14 cellular contexts compared by ENCODE assay signal in the genomic region with DNA sequence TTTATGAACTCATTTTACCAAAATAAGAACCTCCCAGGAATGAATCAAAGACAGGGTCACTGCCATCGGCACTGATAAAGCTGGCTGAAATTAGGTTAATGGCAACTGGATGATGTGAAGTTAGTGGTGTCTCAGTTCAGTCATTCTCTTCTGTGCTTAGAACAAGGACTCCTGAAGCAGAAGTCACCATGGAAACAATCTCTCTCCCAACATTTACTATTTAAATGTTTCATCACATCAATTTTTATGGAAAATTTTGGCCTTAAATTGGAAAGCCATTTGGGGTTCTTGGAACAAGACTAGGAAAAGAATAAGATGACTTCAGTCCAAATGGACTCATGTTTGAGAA. TPM values are rescaled to one million over a fixed set of nuclear protein-coding genes. Genes with fewer than 3 reads are reported as not detected.
A peak's percentile ranks its signal among the peaks of the same experiment; 100 is the strongest.
DNase-seq lines count a peak whose midpoint lies in the region; ATAC-seq and TF ChIP-seq lines count a peak whose summit lies in the region.
"Had no signal": no experiment of that assay in that cellular context is flagged by ENCODE, and none has a peak within 500 bp of the region (broad histone marks: within the 10 kb centered on the region; RNA-seq: fewer than 3 reads in every experiment).

No MANE protein-coding gene starts in this region.

- H3K4me1 ChIP-seq in ascending aorta (peaks cover 3 to 13% of the 10 kb centered on the region in 2 donors), right cardiac atrium (ENCODE audit: control insufficient read depth, insufficient read depth, low read length) (peaks cover 6% of the 10 kb centered on the region)

- no peaks in the 10 kb centered on the region for H3K36me3 ChIP-seq in ascending aorta

- ATAC-seq in right cardiac atrium (peak; percentile 42 to 72), omental fat pad (ENCODE audit: low FRiP score) (no peak)
- no peak for ATAC-seq in stimulated activated naive B cell treated with anti-CD40 and anti-IgM and Interleukin-4, amounts not matched to agents 10 μg/mL and 1 μg/mL and 100 μg/mL, for 72 hours (replicated peaks)

- in situ Hi-C loops in KBM-7 (cut with MboI; ENCODE audit: low pct_unique_long_range_greater_than_20kb, low sequenced_read_pairs): no loop called here
- in situ Hi-C loops in ACHN (cut with HindIII; ENCODE audit: low pct_ligation_motif_present, low pct_unique_long_range_greater_than_20kb, low sequenced_read_pairs): no loop called here

- H3K9me3 ChIP-seq in ascending aorta (no peaks in the 10 kb centered on the region), right cardiac atrium (ENCODE audit: control insufficient read depth, low read length) (no peaks in the 10 kb centered on the region)

- no peaks in the 10 kb centered on the region for H3K27me3 Mint-ChIP-seq in dendritic cell treated with granulocyte-macrophage colony-stimulating factor and Interleukin-4, amounts not matched to agents 40 ng/mL and 50 ng/mL, for 4 days
- no peaks in the 10 kb centered on the region for H3K27me3 Mint-ChIP-seq in stimulated activated naive B cell treated with anti-CD40 and anti-IgM and Interleukin-4, amounts not matched to agents 10 μg/mL and 1 μg/mL and 100 μg/mL, for 72 hours
- H3K27me3 Mint-ChIP-seq: B cell; CD4-positive, alpha-beta T cell had no signal

- no peaks in the 10 kb centered on the region for H3K36me3 Mint-ChIP-seq in dendritic cell treated with granulocyte-macrophage colony-stimulating factor and Interleukin-4, amounts not matched to agents 40 ng/mL and 50 ng/mL, for 4 days (ENCODE audit: low read depth)
- no peaks in the 10 kb centered on the region for H3K36me3 Mint-ChIP-seq in stimulated activated naive B cell treated with anti-CD40 and anti-IgM and Interleukin-4, amounts not matched to agents 10 μg/mL and 1 μg/mL and 100 μg/mL, for 72 hours

- no peak for TF ChIP-seq CTCF in ascending aorta (IDR thresholded peaks at IDR 0.05)
- TF ChIP-seq CTCF in omental fat pad (IDR thresholded peaks at IDR 0.05): no peak

- H3K27ac ChIP-seq in ascending aorta (peak overlapping the region; percentile 13 to 73), right cardiac atrium (ENCODE audit: low read length) (peak overlapping the region; percentile 19)

- WGBS in right cardiac atrium: 33% methylated on average over 1 of the region's 1 CpG

- DNase-seq in ascending aorta (ENCODE audit: low spot score in 2 of 2): no peak
- DNase-seq in right cardiac atrium: no peak
- no peak for DNase-seq in stimulated activated naive B cell treated with anti-CD40 and anti-IgM and Interleukin-4, amounts not matched to agents 10 μg/mL and 1 μg/mL and 100 μg/mL, for 72 hours
- DNase-seq in activated CD4-positive, alpha-beta T cell treated with anti-CD3 and anti-CD28 coated beads for 1 hour: no peak
- DNase-seq in KBM-7: no peak
- no peak for DNase-seq in omental fat pad (ENCODE audit: low spot score)
- no peak for DNase-seq in ACHN
- DNase-seq: CD4-positive, alpha-beta T cell; H9; NCI-H1417; NCI-H1930; NCI-H748 treated with DMSO at 0.1 percent for 48 hours had no signal

- H3K9me3 Mint-ChIP-seq in dendritic cell treated with granulocyte-macrophage colony-stimulating factor and Interleukin-4, amounts not matched to agents 40 ng/mL and 50 ng/mL, for 4 days: no peaks in the 10 kb centered on the region
- H3K9me3 Mint-ChIP-seq in stimulated activated naive B cell treated with anti-CD40 and anti-IgM and Interleukin-4, amounts not matched to agents 10 μg/mL and 1 μg/mL and 100 μg/mL, for 72 hours: no peaks in the 10 kb centered on the region
- H3K9me3 Mint-ChIP-seq: CD4-positive, alpha-beta T cell; H9 had no signal

- H3K27me3 ChIP-seq in ascending aorta: no peaks in the 10 kb centered on the region
- no peaks in the 10 kb centered on the region for H3K27me3 ChIP-seq in right cardiac atrium (ENCODE audit: control insufficient read depth, insufficient read depth)

- peaks cover 37% of the 10 kb centered on the region for H3K4me1 Mint-ChIP-seq in dendritic cell treated with granulocyte-macrophage colony-stimulating factor and Interleukin-4, amounts not matched to agents 40 ng/mL and 50 ng/mL, for 4 days (ENCODE audit: low read depth)
- peaks cover 22 to 48% of the 10 kb centered on the region in 2 donors for H3K4me1 Mint-ChIP-seq in stimulated activated naive B cell treated with anti-CD40 and anti-IgM and Interleukin-4, amounts not matched to agents 10 μg/mL and 1 μg/mL and 100 μg/mL, for 72 hours
- H3K4me1 Mint-ChIP-seq: H9 had no signal

- H3K4me3 Mint-ChIP-seq in dendritic cell treated with granulocyte-macrophage colony-stimulating factor and Interleukin-4, amounts not matched to agents 40 ng/mL and 50 ng/mL, for 4 days: no peak overlapping the region
- no peak overlapping the region for H3K4me3 Mint-ChIP-seq in stimulated activated naive B cell treated with anti-CD40 and anti-IgM and Interleukin-4, amounts not matched to agents 10 μg/mL and 1 μg/mL and 100 μg/mL, for 72 hours
- H3K4me3 Mint-ChIP-seq: B cell; CD4-positive, alpha-beta T cell; H9 had no signal

- H3K4me3 ChIP-seq in ascending aorta: no peak overlapping the region
- no peak overlapping the region for H3K4me3 ChIP-seq in right cardiac atrium (ENCODE audit: low read length)

- H3K27ac Mint-ChIP-seq in dendritic cell treated with granulocyte-macrophage colony-stimulating factor and Interleukin-4, amounts not matched to agents 40 ng/mL and 50 ng/mL, for 4 days: peak overlapping the region; percentile 53
- H3K27ac Mint-ChIP-seq in stimulated activated naive B cell treated with anti-CD40 and anti-IgM and Interleukin-4, amounts not matched to agents 10 μg/mL and 1 μg/mL and 100 μg/mL, for 72 hours: peak overlapping the region; percentile 59
- H3K27ac Mint-ChIP-seq: B cell; CD4-positive, alpha-beta T cell; H9 had no signal

- intact Hi-C loops in ascending aorta (cut with DNase I): no loop called here
- intact Hi-C loops in dendritic cell treated with granulocyte-macrophage colony-stimulating factor and Interleukin-4, amounts not matched to agents 40 ng/mL and 50 ng/mL, for 4 days (cut with micrococcal nuclease): loop anchor here (5.0 kb wide), 1 partner anchor 39 kb away; no protein-coding TSS in a partner anchor
- intact Hi-C loops in right cardiac atrium (cut with DNase I): no loop called here

RNA-seq across cellular contexts. Expression of a gene that starts 15.4 kb away (rescaled TPM):
- total RNA-seq in ascending aorta: 15.8 TPM
- 100 to 1,000 TPM in 2 of 4 donors, 10 to 100 TPM in 2; 81.5 to 119 (median 99.5) TPM for total RNA-seq in right cardiac atrium
- polyA plus RNA-seq in right cardiac atrium: 26.8 TPM
- 10 to 100 TPM; 44.2 to 63.5 (median 55.0) TPM for total RNA-seq in omental fat pad

Comparison
In these comparisons a context has a peak if more than half of its experiments do, and no peak if none do; other contexts are left out.
1. ATAC-seq: peak in right cardiac atrium (2 of 2); none in stimulated activated naive B cell treated with anti-CD40 and anti-IgM and Interleukin-4, amounts not matched to agents 10 μg/mL and 1 μg/mL and 100 μg/mL, for 72 hours (0 of 2) and omental fat pad (single experiment).